Comparison of ENCODE assay signal across 1 cellular context in the genomic region with DNA sequence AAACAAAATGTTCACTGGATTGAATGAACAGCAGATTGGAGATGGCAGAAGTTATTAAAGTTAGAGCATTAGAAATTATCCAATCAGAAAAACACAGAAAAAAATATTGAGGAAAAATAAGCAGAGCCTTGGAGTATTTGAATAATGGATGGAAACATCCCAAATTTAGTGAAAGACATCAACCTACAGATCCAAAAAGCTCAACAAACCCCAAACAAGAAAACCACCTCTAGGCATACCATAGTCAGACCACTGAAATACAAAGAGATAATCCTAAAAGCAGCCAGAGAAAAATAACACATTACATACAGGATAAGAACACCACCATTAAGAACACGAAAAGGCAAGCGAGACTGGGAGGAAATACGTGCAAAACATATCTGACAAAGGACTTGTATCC.
TF ChIP-seq lines count a peak whose summit lies in the region.

No MANE protein-coding gene starts in this region.

TF ChIP-seq in K562, 482 proteins besides CTCF, POLR2A, EP300 and RAD21:
- TF ChIP-seq DMBX1 (CRISPR knock-in tag; IDR thresholded peaks at IDR 0.05; ENCODE audit: borderline replicate concordance) (no peak), ETV6 (IDR thresholded peaks at IDR 0.05; ENCODE audit: borderline replicate concordance in 1 of 2, low read depth in 2 of 2, low read length in 1 of 2) (no peak), ETV6 (CRISPR knock-in tag; IDR thresholded peaks at IDR 0.05; ENCODE audit: borderline replicate concordance) (no peak), NFATC3 (IDR thresholded peaks at IDR 0.05) (no peak), ZNF445 (CRISPR knock-in tag; IDR thresholded peaks at IDR 0.05; ENCODE audit: low read depth) (0 out of 2 replicates have a peak, but pooled peaks have one; percentile 28)
- TF ChIP-seq, protein P1, sequence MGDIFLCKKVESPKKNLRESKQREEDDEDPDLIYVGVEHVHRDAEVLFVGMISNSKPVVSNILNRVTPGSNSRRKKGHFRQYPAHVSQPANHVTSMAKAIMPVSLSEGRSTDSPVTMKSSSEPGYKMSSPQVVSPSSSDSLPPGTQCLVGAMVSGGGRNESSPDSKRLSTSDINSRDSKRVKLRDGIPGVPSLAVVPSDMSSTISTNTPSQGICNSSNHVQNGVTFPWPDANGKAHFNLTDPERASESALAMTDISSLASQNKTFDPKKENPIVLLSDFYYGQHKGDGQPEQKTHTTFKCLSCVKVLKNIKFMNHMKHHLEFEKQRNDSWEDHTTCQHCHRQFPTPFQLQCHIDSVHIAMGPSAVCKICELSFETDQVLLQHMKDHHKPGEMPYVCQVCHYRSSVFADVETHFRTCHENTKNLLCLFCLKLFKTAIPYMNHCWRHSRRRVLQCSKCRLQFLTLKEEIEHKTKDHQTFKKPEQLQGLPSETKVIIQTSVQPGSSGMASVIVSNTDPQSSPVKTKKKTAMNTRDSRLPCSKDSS (IDR thresholded peaks at IDR 0.05; ENCODE audit: low read depth, partially characterized antibody) = peak; percentile 34
TF ChIP-seq in K562: peak in this region for 2.
